Comparison of ENCODE assay signal across 21 cellular contexts in genomic region chr2:170742896-170743529, GRCh38. TPM values are rescaled to one million over a fixed set of nuclear protein-coding genes. Genes with fewer than 3 reads are reported as not detected.
"Had no signal": no experiment of that assay in that cellular context is flagged by ENCODE, and none has a peak within 500 bp of the region (broad histone marks: within the 10 kb centered on the region; RNA-seq: fewer than 3 reads in every experiment).

No MANE protein-coding gene starts in this region.

- H3K36me3 ChIP-seq: esophagus squamous epithelium, left ventricle myocardium inferior, ovary, tibial artery, uterus had no signal

- DNase-seq: activated CD4-positive, alpha-beta T cell treated with anti-CD3 and anti-CD28 coated beads, Interleukin-2, amount 50 U/mL, for 1 hour; activated CD4-positive, CD25-positive, alpha-beta regulatory T cell treated with anti-CD3 and anti-CD28 coated beads, Interleukin-2, amount 50 U/mL, for 72 hours; activated CD8-positive, alpha-beta memory T cell treated with anti-CD3 and anti-CD28 coated beads, Interleukin-2, amount 50 U/mL, for 4 hours; activated effector memory CD4-positive, alpha-beta T cell treated with anti-CD3 and anti-CD28 coated beads, Interleukin-2, amount 50 U/mL, for 16 hours; activated naive CD4-positive, alpha-beta T cell treated with anti-CD3 and anti-CD28 coated beads, Interleukin-2, amount 50 U/mL, for 16 hours; activated T-cell treated with anti-CD3 and anti-CD28 coated beads, Interleukin-2, amount 50 U/mL, for 48 hours; cerebellar nuclear complex; effector CD8-positive, alpha-beta T cell; esophagus squamous epithelium; foreskin melanocyte; kidney; left ventricle myocardium inferior; naive thymus-derived CD8-positive, alpha-beta T cell; ovary; psoas muscle; stimulated activated CD4-positive, alpha-beta T cell treated with anti-CD3 and anti-CD28 coated beads, Interleukin-4, amount 100 ng/mL, for 24 hours; stimulated activated naive B cell treated with anti-CD40 and anti-IgM and Interleukin-4, amounts not matched to agents 10 μg/mL and 1 μg/mL and 100 μg/mL, for 72 hours; tibial artery; uterus had no signal

- H3K27ac ChIP-seq: esophagus squamous epithelium, left ventricle myocardium inferior, ovary, psoas muscle, tibial artery, uterus had no signal

- ATAC-seq: naive thymus-derived CD8-positive, alpha-beta T cell; psoas muscle; sciatic nerve; stimulated activated naive B cell treated with anti-CD40 and anti-IgM and Interleukin-4, amounts not matched to agents 10 μg/mL and 1 μg/mL and 100 μg/mL, for 72 hours had no signal

- H3K4me3 ChIP-seq: esophagus squamous epithelium, left ventricle myocardium inferior, ovary, psoas muscle, tibial artery, uterus had no signal

- H3K9me3 ChIP-seq: esophagus squamous epithelium, left ventricle myocardium inferior, ovary, psoas muscle, tibial artery, uterus had no signal

- H3K4me1 ChIP-seq: esophagus squamous epithelium, left ventricle myocardium inferior, psoas muscle, tibial artery, uterus had no signal

- H3K27me3 ChIP-seq: ovary, tibial artery, uterus had no signal

RNA-seq across cellular contexts. Expression of gene ERICH2, which starts 27.2 kb away (rescaled TPM):
- total RNA-seq: esophagus squamous epithelium; naive thymus-derived CD8-positive, alpha-beta T cell had no signal
- polyA plus RNA-seq: naive thymus-derived CD8-positive, alpha-beta T cell had no signal

RNA-seq across cellular contexts. Expression of gene SP5, which starts 27.9 kb away (rescaled TPM):
- total RNA-seq: bronchial epithelial cell; naive thymus-derived CD8-positive, alpha-beta T cell had no signal
- polyA plus RNA-seq: naive thymus-derived CD8-positive, alpha-beta T cell had no signal
